21 cellular contexts compared by ENCODE assay signal in the genomic region with DNA sequence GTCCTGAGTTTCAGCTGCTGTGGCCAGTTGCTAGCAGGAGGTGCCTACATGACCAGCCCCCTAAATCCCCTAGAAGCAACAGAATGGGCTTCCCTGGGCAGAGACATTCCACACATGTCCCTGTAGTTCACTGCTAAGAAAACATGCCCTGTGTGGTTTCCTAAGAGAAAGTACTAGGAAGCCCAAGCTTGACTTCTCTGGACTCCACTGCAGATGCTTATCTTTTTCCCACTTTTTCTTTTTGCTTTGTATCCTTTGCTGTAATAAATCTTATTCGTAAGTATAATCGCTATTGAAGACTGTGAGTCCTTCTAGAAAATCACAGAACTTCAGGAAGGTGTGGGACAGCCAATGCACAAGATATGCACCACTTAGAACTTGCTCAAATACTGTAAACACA. TPM values are rescaled to one million over a fixed set of nuclear protein-coding genes. Genes with fewer than 3 reads are reported as not detected.
"Had no signal": no experiment of that assay in that cellular context is flagged by ENCODE, and none has a peak within 500 bp of the region (broad histone marks: within the 10 kb centered on the region; RNA-seq: fewer than 3 reads in every experiment).

No MANE protein-coding gene starts in this region.

- H3K4me3 ChIP-seq: cardiac muscle cell, lower lobe of right lung, sigmoid colon, spleen, thoracic aorta, upper lobe of left lung had no signal

- H3K27me3 ChIP-seq: cardiac muscle cell, foreskin keratinocyte, sigmoid colon, spleen, upper lobe of left lung had no signal

- H3K36me3 ChIP-seq: cardiac muscle cell, sigmoid colon, thoracic aorta had no signal

- ATAC-seq: activated T-helper 17 cell treated with anti-CD3 and anti-CD28 coated beads, Interleukin-2, amount 50 U/mL, for 72 hours; left lobe of liver; lower lobe of right lung; natural killer cell; WTC11 had no signal

- H3K4me1 ChIP-seq: foreskin keratinocyte, lower lobe of right lung, sigmoid colon, spleen, upper lobe of left lung had no signal

- DNase-seq: activated naive CD4-positive, alpha-beta T cell; activated T-cell treated with anti-CD3 and anti-CD28 coated beads, Interleukin-2, amount 50 U/mL, for 24 hours; cortex of kidney; erythroblast; lower lobe of right lung; natural killer cell; sigmoid colon; spleen; stimulated activated CD4-positive, alpha-beta T cell treated with anti-CD3 and anti-CD28 coated beads, Interleukin-4, amount 100 ng/mL, for 24 hours; stimulated activated naive CD4-positive, alpha-beta T cell treated with Interleukin-2 at 50 U/mL for 16 hours; upper lobe of left lung had no signal

- H3K9me3 ChIP-seq: lower lobe of right lung, sigmoid colon, spleen, thoracic aorta, upper lobe of left lung had no signal

- H3K27ac ChIP-seq: cardiac muscle cell, foreskin keratinocyte, lower lobe of right lung, sigmoid colon, spleen, thoracic aorta, upper lobe of left lung had no signal

RNA-seq across cellular contexts. Expression of a gene that starts 40.7 kb away (rescaled TPM):
- total RNA-seq: cardiac muscle cell, cerebellum, foreskin keratinocyte, kidney epithelial cell, natural killer cell, osteoblast, renal cortical epithelial cell, spleen, WTC11 had no signal
- polyA plus RNA-seq: cardiac muscle cell, foreskin keratinocyte had no signal
